ENCODE assay signal across 20 cellular contexts in genomic region chr1:106721779-106722178, GRCh38.
"Had no signal": no experiment of that assay in that cellular context is flagged by ENCODE, and none has a peak within 500 bp of the region (broad histone marks: within the 10 kb centered on the region; RNA-seq: fewer than 3 reads in every experiment).

No MANE protein-coding gene starts in this region.

- H3K9me3 Mint-ChIP-seq: activated CD4-positive, alpha-beta memory T cell treated with anti-CD3 and anti-CD28 coated beads, Interleukin-2, amount 10 ng/mL, durations not matched to agents 7 days and 5 days; activated naive CD4-positive, alpha-beta T cell treated with anti-CD3 and anti-CD28 coated beads, Interleukin-2, amount 50 U/mL, for 24 hours had no signal

- H3K27me3 Mint-ChIP-seq: activated CD4-positive, alpha-beta memory T cell treated with anti-CD3 and anti-CD28 coated beads, Interleukin-2, amount 10 ng/mL, durations not matched to agents 7 days and 5 days; activated naive CD4-positive, alpha-beta T cell treated with anti-CD3 and anti-CD28 coated beads, Interleukin-2, amount 50 U/mL, for 24 hours; activated T-cell treated with anti-CD3 and anti-CD28 coated beads, Interleukin-2, amount 50 U/mL, for 24 hours had no signal

- H3K27ac ChIP-seq: dorsolateral prefrontal cortex, skin epidermis, tibial nerve, vagina had no signal

- H3K4me1 Mint-ChIP-seq: activated CD4-positive, alpha-beta memory T cell treated with anti-CD3 and anti-CD28 coated beads, Interleukin-2, amount 10 ng/mL, durations not matched to agents 7 days and 5 days; activated naive CD4-positive, alpha-beta T cell treated with anti-CD3 and anti-CD28 coated beads, Interleukin-2, amount 50 U/mL, for 24 hours; endodermal cell; immature natural killer cell; mesothelial cell of epicardium; naive B cell had no signal

- DNase-seq: activated CD4-positive, alpha-beta memory T cell treated with anti-CD3 and anti-CD28 coated beads, Interleukin-2, amount 10 ng/mL, durations not matched to agents 7 days and 5 days; activated CD4-positive, alpha-beta T cell treated with anti-CD3 and anti-CD28 coated beads for 4 hours; activated T-cell treated with anti-CD3 and anti-CD28 coated beads, Interleukin-2, amount 50 U/mL, for 24 hours; dorsolateral prefrontal cortex; endodermal cell; glutamatergic neuron; immature natural killer cell; naive B cell; posterior cingulate gyrus; retina; stimulated activated CD4-positive, alpha-beta T cell treated with anti-CD3 and anti-CD28 coated beads, Interleukin-4, amount 100 ng/mL, for 24 hours; stimulated activated naive CD4-positive, alpha-beta T cell; substantia nigra; T-helper 2 cell had no signal

- H3K4me1 ChIP-seq: vagina had no signal

- H3K4me3 ChIP-seq: skin epidermis, tibial nerve, vagina had no signal

- H3K36me3 ChIP-seq: tibial nerve, vagina had no signal

- H3K27me3 ChIP-seq: dorsolateral prefrontal cortex, tibial nerve, vagina had no signal

- H3K4me3 Mint-ChIP-seq: activated CD4-positive, alpha-beta memory T cell treated with anti-CD3 and anti-CD28 coated beads, Interleukin-2, amount 10 ng/mL, durations not matched to agents 7 days and 5 days; activated naive CD4-positive, alpha-beta T cell treated with anti-CD3 and anti-CD28 coated beads, Interleukin-2, amount 50 U/mL, for 24 hours; activated T-cell treated with anti-CD3 and anti-CD28 coated beads, Interleukin-2, amount 50 U/mL, for 24 hours; endodermal cell; immature natural killer cell; mesothelial cell of epicardium; naive B cell; WTC11 had no signal

- H3K36me3 Mint-ChIP-seq: activated naive CD4-positive, alpha-beta T cell treated with anti-CD3 and anti-CD28 coated beads, Interleukin-2, amount 50 U/mL, for 24 hours; immature natural killer cell; mesothelial cell of epicardium; naive B cell had no signal

- H3K9me3 ChIP-seq: vagina had no signal

- H3K27ac Mint-ChIP-seq: activated CD4-positive, alpha-beta memory T cell treated with anti-CD3 and anti-CD28 coated beads, Interleukin-2, amount 10 ng/mL, durations not matched to agents 7 days and 5 days; activated naive CD4-positive, alpha-beta T cell treated with anti-CD3 and anti-CD28 coated beads, Interleukin-2, amount 50 U/mL, for 24 hours; activated T-cell treated with anti-CD3 and anti-CD28 coated beads, Interleukin-2, amount 50 U/mL, for 24 hours; endodermal cell; immature natural killer cell; mesothelial cell of epicardium; naive B cell; WTC11 had no signal
